In genomic region chr6:146857960-146858308, GRCh38 we compare ENCODE assay signal across 8 cellular contexts.
DNase-seq lines count a peak whose midpoint lies in the region; ATAC-seq, FAIRE-seq and TF ChIP-seq lines count a peak whose summit lies in the region.

No MANE protein-coding gene starts in this region.

- peaks cover 2% of the 10 kb centered on the region; the same call in 1 of the 2 replicates for H3K27me3 Mint-ChIP-seq in H9 (ENCODE audit: low read depth)
- H3K27me3 Mint-ChIP-seq in effector memory CD8-positive, alpha-beta T cell: no peaks in the 10 kb centered on the region
- no peaks in the 10 kb centered on the region for H3K27me3 Mint-ChIP-seq in neural crest cell (ENCODE audit: low read depth)

- H3K14ac ChIP-seq in H9 (ENCODE audit: insufficient read depth, low read length): no peak overlapping the region

- TF ChIP-seq CTCF in H9 (conservative IDR thresholded peaks at IDR 0.05) (no peak), neural crest cell (conservative IDR thresholded peaks at IDR 0.05) (no peak)

- H3K36me3 Mint-ChIP-seq in H9 (ENCODE audit: insufficient read depth in 1 of 3, low read depth in 3 of 3): no peaks in the 10 kb centered on the region
- peaks cover 6% of the 10 kb centered on the region for H3K36me3 Mint-ChIP-seq in effector memory CD8-positive, alpha-beta T cell (ENCODE audit: insufficient read depth)
- H3K36me3 Mint-ChIP-seq in neural crest cell (ENCODE audit: low read depth): no peaks in the 10 kb centered on the region

- no peaks in the 10 kb centered on the region for H3K27me3 ChIP-seq in H9 (ENCODE audit: insufficient read depth, low read length)

- no peak overlapping the region for H3T11ph ChIP-seq in H9 (ENCODE audit: low read length)

- H2BK12ac ChIP-seq in H9 (ENCODE audit: insufficient read length, low read depth, low read length): no peak overlapping the region

- peak; percentile 23 for FAIRE-seq in GM12891 (lab: Jason Lieb, UNC)

- no peaks in the 10 kb centered on the region for H3K9me3 ChIP-seq in H9 (ENCODE audit: control insufficient read depth, low read depth, low read length)

- no peak overlapping the region for H2BK20ac ChIP-seq in H9 (ENCODE audit: low read depth, low read length, poor library complexity, severe bottlenecking)

- peak overlapping the region in 1 of 3 experiments; percentile 56; a peak in 1 of 7 replicates for H3K27ac Mint-ChIP-seq in H9
- no peak overlapping the region for H3K27ac Mint-ChIP-seq in effector memory CD8-positive, alpha-beta T cell
- no peak overlapping the region for H3K27ac Mint-ChIP-seq in neural crest cell (ENCODE audit: unreplicated experiment)

- no peak overlapping the region for H3K27ac ChIP-seq in H9 (ENCODE audit: insufficient read length, low read depth, low read length)

- no peak overlapping the region for H2BK5ac ChIP-seq in H9 (ENCODE audit: insufficient read length, low read length)

- peak overlapping the region; percentile 69 for H2AFZ ChIP-seq in H9 (ENCODE audit: low read length)

- no peak overlapping the region for H3K18ac ChIP-seq in H9 (ENCODE audit: insufficient read length, low read depth, low read length)

- peak; percentile 17 for ATAC-seq in effector memory CD8-positive, alpha-beta T cell (replicated peaks)

- H3K4me1 ChIP-seq in H9 (ENCODE audit: insufficient read depth, low read length): no peaks in the 10 kb centered on the region

- H3K4me3 Mint-ChIP-seq in H9 (peak overlapping the region; percentile 59 to 80), neural crest cell (peak overlapping the region; percentile 68)
- peak overlapping the region; percentile 17 to 28 for H3K4me3 Mint-ChIP-seq in effector memory CD8-positive, alpha-beta T cell

- no peak overlapping the region for H4K5ac ChIP-seq in H9 (ENCODE audit: insufficient read length, low read depth, low read length)

- H3K56ac ChIP-seq in H9 (ENCODE audit: insufficient read length, low read depth, low read length): no peak overlapping the region

- H3K4me1 Mint-ChIP-seq in H9 (peaks cover 5 to 6% of the 10 kb centered on the region in 2 experiments), neural crest cell (peaks cover 7% of the 10 kb centered on the region)
- peaks cover 5 to 6% of the 10 kb centered on the region in 2 donors for H3K4me1 Mint-ChIP-seq in effector memory CD8-positive, alpha-beta T cell (ENCODE audit: low read depth in 2 of 2)

- H4K91ac ChIP-seq in H9 (ENCODE audit: insufficient read length, low read depth, low read length): no peak overlapping the region

- H3K79me1 ChIP-seq in H9 (ENCODE audit: insufficient read depth, low read depth, low read length, poor library complexity, severe bottlenecking): no peaks in the 10 kb centered on the region

- no peak overlapping the region for H2BK15ac ChIP-seq in H9 (ENCODE audit: low read depth, low read length)

- no peak overlapping the region for H3K9ac ChIP-seq in H9 (ENCODE audit: extremely low read depth, insufficient read length, low read length)

- peak overlapping the region; percentile 72 for H3K4me2 ChIP-seq in H9 (ENCODE audit: insufficient read depth, insufficient read length, low read length)

- H3K9me3 Mint-ChIP-seq in H9: no peaks in the 10 kb centered on the region
- peaks cover 0 to 1% of the 10 kb centered on the region in 2 donors for H3K9me3 Mint-ChIP-seq in effector memory CD8-positive, alpha-beta T cell
- no peaks in the 10 kb centered on the region for H3K9me3 Mint-ChIP-seq in neural crest cell

- no peak overlapping the region for H3K23ac ChIP-seq in H9 (ENCODE audit: insufficient read length, low read depth, low read length)

- peaks cover 5% of the 10 kb centered on the region for H3K23me2 ChIP-seq in H9 (ENCODE audit: insufficient read length, low read depth, low read length, poor library complexity, severe bottlenecking)

- H3K79me2 ChIP-seq in H9 (ENCODE audit: insufficient read depth, low read length): no peaks in the 10 kb centered on the region

- no peak overlapping the region for H2BK120ac ChIP-seq in H9 (ENCODE audit: low read depth, low read length, poor library complexity, severe bottlenecking)

- no peak for DNase-seq in GM12891 (ENCODE audit: insufficient read length, low spot score)
- DNase-seq in H9: peak; percentile 56
- DNase-seq in NCI-H748 (lab: John Stamatoyannopoulos, UW; ENCODE audit: unreplicated experiment): peak; percentile 83
- no peak for DNase-seq in effector memory CD8-positive, alpha-beta T cell
- no peak for DNase-seq in neural crest cell (ENCODE audit: low read depth, low spot score)
- DNase-seq in HK-2 (ENCODE audit: unreplicated experiment): no peak
- no peak for DNase-seq in ureter (ENCODE audit: low spot score)
- DNase-seq in DMS79 treated with DMSO at 0.1 percent for 48 hours (lab: John Stamatoyannopoulos, UW): no peak

- H3K4ac ChIP-seq in H9 (ENCODE audit: low read depth, low read length): no peak overlapping the region

- no CpG with 5 or more reads among the region's 4 CpGs for WGBS in H9 (ENCODE audit: extremely low coverage, insufficient read length, low lambda C conversion rate)

- H4K20me1 ChIP-seq in H9 (ENCODE audit: control insufficient read depth, insufficient read depth, insufficient read length): no peaks in the 10 kb centered on the region

- no peak overlapping the region for H2AK5ac ChIP-seq in H9 (ENCODE audit: insufficient read length, low read length)

- H4K8ac ChIP-seq in H9 (replicated peaks; ENCODE audit: insufficient read length, low read depth, low read length): no peak overlapping the region

- no peak for TF ChIP-seq POLR2A in GM12891 (IDR thresholded peaks at IDR 0.05; ENCODE audit: low read depth, low read length)

TF ChIP-seq in GM12891, 5 proteins besides CTCF, POLR2A, EP300 and RAD21:
- TF ChIP-seq POLR2AphosphoS5 (IDR thresholded peaks at IDR 0.05; ENCODE audit: low read depth, low read length) (no peak), SPI1 (IDR thresholded peaks at IDR 0.05; ENCODE audit: low read depth, low read length) (no peak), PAX5 (IDR thresholded peaks at IDR 0.05; ENCODE audit: insufficient read depth, low read length, severe bottlenecking) (no peak), TAF1 (IDR thresholded peaks at IDR 0.05; ENCODE audit: low read depth, low read length) (no peak), POU2F2 (IDR thresholded peaks at IDR 0.05; ENCODE audit: low read depth, low read length) (no peak)

Comparison
In these comparisons a context has a peak if more than half of its experiments do, and no peak if none do; other contexts are left out.
1. DNase-seq: peak in H9 (single experiment) and NCI-H748 (single experiment); none in GM12891 (single experiment), effector memory CD8-positive, alpha-beta T cell (0 of 3), neural crest cell (single experiment), HK-2 (single experiment), ureter (single experiment) and DMS79 treated with DMSO at 0.1 percent for 48 hours (single experiment).
2. Peak in every context shown above with its lines, with median percentiles within 50 percentile points of each other: H3K4me3 Mint-ChIP-seq.